ENCODE assay signal across 14 cellular contexts in the genomic region with DNA sequence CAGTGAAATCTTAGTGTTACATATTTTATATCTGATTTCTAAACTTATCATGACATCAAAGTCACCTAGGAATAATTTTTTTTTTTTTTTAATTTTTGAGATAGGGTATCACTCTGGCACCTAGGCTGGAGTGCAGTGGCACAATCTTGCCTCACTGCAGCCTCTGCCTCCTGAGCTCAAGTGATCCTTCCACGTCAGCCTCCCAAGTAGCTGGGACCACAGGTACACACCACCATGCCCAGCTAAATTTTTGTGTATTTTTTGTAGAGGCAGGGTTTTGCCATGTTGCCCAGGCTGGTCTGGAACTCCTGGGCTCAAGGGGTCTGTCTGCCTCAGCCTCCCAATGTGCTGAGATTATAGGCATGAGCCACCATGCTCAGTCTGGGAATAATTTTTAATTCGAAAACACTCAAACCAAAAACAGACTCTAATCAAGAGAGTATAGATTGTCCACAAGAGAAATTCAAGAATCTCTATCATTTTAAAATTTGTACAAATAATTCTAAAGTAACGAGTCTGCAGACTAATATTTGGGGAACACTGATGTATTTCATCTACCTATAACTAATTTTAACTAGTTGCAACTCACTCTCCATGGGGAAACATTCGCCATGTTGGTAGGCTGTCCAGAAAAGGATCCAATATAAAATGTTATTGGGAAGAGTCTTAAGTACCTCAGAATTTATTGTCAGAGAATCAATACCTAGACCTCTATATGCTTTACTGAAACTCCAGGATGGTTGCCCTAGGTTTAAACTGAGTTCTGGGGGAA. TPM values are rescaled to one million over a fixed set of nuclear protein-coding genes. Genes with fewer than 3 reads are reported as not detected.
A peak's percentile ranks its signal among the peaks of the same experiment; 100 is the strongest.
DNase-seq lines count a peak whose midpoint lies in the region; ATAC-seq and TF ChIP-seq lines count a peak whose summit lies in the region.
"Had no signal": no experiment of that assay in that cellular context is flagged by ENCODE, and none has a peak within 500 bp of the region (broad histone marks: within the 10 kb centered on the region; RNA-seq: fewer than 3 reads in every experiment).

No MANE protein-coding gene starts in this region.

- H2BK15ac ChIP-seq in IMR-90 (ENCODE audit: low read depth, low read length) = peak overlapping the region; percentile 88; the same call in 2 of the 3 replicates
- H2BK15ac ChIP-seq in mesendoderm (replicated peaks; ENCODE audit: low read depth) = no peak overlapping the region

- H3K79me2 ChIP-seq in mesendoderm (ENCODE audit: control insufficient read depth, insufficient read depth, low read length) = peaks cover 25% of the 10 kb centered on the region

- H3K4me3 Mint-ChIP-seq in brain = peak overlapping the region; percentile 28 to 94 (median 74)
- no peak overlapping the region for H3K4me3 Mint-ChIP-seq in natural killer cell treated with Interleukin-12 subunit alpha and Interleukin-12 subunit beta and Interleukin-15 and Interleukin-18, amount 100 ng/mL, for 72 hours
- H3K4me3 Mint-ChIP-seq: activated naive CD8-positive, alpha-beta T cell treated with anti-CD3 and anti-CD28 coated beads for 36 hours had no signal

- dilution Hi-C loops in IMR-90 (cut with HindIII; ENCODE audit: low sequenced_read_pairs, unreplicated experiment) = no loop called here

- no peak for TF ChIP-seq RAD21 in IMR-90 (IDR thresholded peaks at IDR 0.05; ENCODE audit: low read length)

- peak overlapping the region; percentile 64 to 81 for H4K8ac ChIP-seq in IMR-90 (ENCODE audit: low read depth in 2 of 2, low read length in 2 of 2)
- H4K8ac ChIP-seq in mesendoderm (ENCODE audit: low read depth, low read length) = no peak overlapping the region

- ATAC-seq in IMR-90 (ENCODE audit: low read depth) (no peak), GM19467 (IDR thresholded peaks at IDR 0.05; ENCODE audit: unreplicated experiment) (no peak)
- ATAC-seq in natural killer cell treated with Interleukin-12 subunit alpha and Interleukin-12 subunit beta and Interleukin-15 and Interleukin-18, amount 100 ng/mL, for 72 hours = no peak

- peak overlapping the region in 7 of 11 experiments; percentile 8 to 96 (median 85); a peak in 10 of 22 replicates for H3K4me2 ChIP-seq in BLaER1 treated with 17β-estradiol and CSF1 and Interleukin-3, amounts not matched to agents 10 nM and 100 nM
- peak overlapping the region; percentile 85 for H3K4me2 ChIP-seq in IMR-90 (ENCODE audit: low read depth, low read length)
- no peak overlapping the region for H3K4me2 ChIP-seq in mesendoderm (ENCODE audit: low read length)

- H3K27me3 Mint-ChIP-seq in brain = no peaks in the 10 kb centered on the region
- no peaks in the 10 kb centered on the region for H3K27me3 Mint-ChIP-seq in natural killer cell treated with Interleukin-12 subunit alpha and Interleukin-12 subunit beta and Interleukin-15 and Interleukin-18, amount 100 ng/mL, for 72 hours

- H3K79me1 ChIP-seq in IMR-90 (ENCODE audit: low read depth in 1 of 2, low read length in 2 of 2) = peaks cover 2 to 27% of the 10 kb centered on the region in 2 experiments
- peaks cover 1% of the 10 kb centered on the region for H3K79me1 ChIP-seq in mesendoderm (ENCODE audit: low read length)

- in situ Hi-C loops in IMR-90 (cut with MboI; ENCODE audit: low sequenced_read_pairs) = no loop called here

- H3K18ac ChIP-seq in IMR-90 (ENCODE audit: low read depth, low read length) = peak overlapping the region; percentile 94
- H3K18ac ChIP-seq in mesendoderm (ENCODE audit: low read length) = no peak overlapping the region

- H3K14ac ChIP-seq in IMR-90 (replicated peaks; ENCODE audit: low read depth, low read length) = peak overlapping the region; percentile 68

- WGBS in IMR-90 (ENCODE audit: extremely low coverage in 2 of 2, insufficient read length in 1 of 2), 2 experiments = no CpG with 5 or more reads among the region's 4 CpGs
- no CpG with 5 or more reads among the region's 4 CpGs for WGBS in mesendoderm (ENCODE audit: extremely low coverage, insufficient coverage, low lambda C conversion rate)

- TF ChIP-seq POLR2A in IMR-90 (IDR thresholded peaks at IDR 0.05; ENCODE audit: low read depth, low read length) = no peak

- no peaks in the 10 kb centered on the region for H3K9me3 ChIP-seq in BLaER1 treated with 17β-estradiol and CSF1 and Interleukin-3, amounts not matched to agents 10 nM and 100 nM (replicated peaks in 1 of 11)
- H3K9me3 ChIP-seq in IMR-90 (ENCODE audit: control insufficient read depth, insufficient read depth, low read length) = no peaks in the 10 kb centered on the region; the same call in 1 of the 2 replicates

- H3K23ac ChIP-seq in IMR-90 (ENCODE audit: low read depth, low read length) (peak overlapping the region; percentile 54; the same call in 1 of the 2 replicates), mesendoderm (ENCODE audit: low read length) (no peak overlapping the region)

- peak overlapping the region; percentile 82 for H2BK120ac ChIP-seq in IMR-90 (ENCODE audit: low read depth, low read length)
- no peak overlapping the region for H2BK120ac ChIP-seq in mesendoderm (ENCODE audit: low read depth, low read length)

- TF ChIP-seq CTCF in IMR-90 (conservative IDR thresholded peaks at IDR 0.05; ENCODE audit: low read depth, low read length) = no peak
- TF ChIP-seq CTCF in brain (conservative IDR thresholded peaks at IDR 0.05) = no peak

- peaks cover 9% of the 10 kb centered on the region for H3K36me3 Mint-ChIP-seq in brain
- H3K36me3 Mint-ChIP-seq in natural killer cell treated with Interleukin-12 subunit alpha and Interleukin-12 subunit beta and Interleukin-15 and Interleukin-18, amount 100 ng/mL, for 72 hours = peaks cover 6% of the 10 kb centered on the region

- H3K9ac ChIP-seq in BLaER1 treated with 17β-estradiol and CSF1 and Interleukin-3, amounts not matched to agents 10 nM and 100 nM = no peak overlapping the region
- H3K9ac ChIP-seq in IMR-90 (ENCODE audit: low read depth, low read length) = peak overlapping the region; percentile 60; the same call in 1 of the 2 replicates
- H3K9ac ChIP-seq in mesendoderm (ENCODE audit: low read length) = no peak overlapping the region

- H3K27me3 ChIP-seq in BLaER1 treated with 17β-estradiol and CSF1 and Interleukin-3, amounts not matched to agents 10 nM and 100 nM = no peaks in the 10 kb centered on the region
- no peaks in the 10 kb centered on the region for H3K27me3 ChIP-seq in IMR-90 (ENCODE audit: control insufficient read depth, insufficient read depth, low read length)
- no peaks in the 10 kb centered on the region for H3K27me3 ChIP-seq in mesendoderm (ENCODE audit: insufficient read depth, low read length, poor library complexity)

- H2AK9ac ChIP-seq in IMR-90 (replicated peaks; ENCODE audit: low read depth, low read length, poor library complexity) = no peak overlapping the region

- H3K4me3 ChIP-seq in BLaER1 treated with 17β-estradiol and CSF1 and Interleukin-3, amounts not matched to agents 10 nM and 100 nM = peak overlapping the region in 1 of 10 experiments; percentile 50; a peak in 2 of 20 replicates
- H3K4me3 ChIP-seq in IMR-90 (ENCODE audit: insufficient read depth, low read depth, low read length) = peak overlapping the region; percentile 75
- no peak overlapping the region for H3K4me3 ChIP-seq in mesendoderm (ENCODE audit: low read length)

- peaks cover 16 to 60% (median 28%) of the 10 kb centered on the region in 10 experiments for H3K4me1 ChIP-seq in BLaER1 treated with 17β-estradiol and CSF1 and Interleukin-3, amounts not matched to agents 10 nM and 100 nM
- H3K4me1 ChIP-seq in IMR-90 (ENCODE audit: control insufficient read depth, insufficient read depth, low read length) = peaks cover 5% of the 10 kb centered on the region
- H3K4me1 ChIP-seq in mesendoderm (ENCODE audit: control insufficient read depth, low read depth, low read length) = no peaks in the 10 kb centered on the region

- H3K4me1 Mint-ChIP-seq in brain = peaks cover 47% of the 10 kb centered on the region
- H3K4me1 Mint-ChIP-seq in natural killer cell treated with Interleukin-12 subunit alpha and Interleukin-12 subunit beta and Interleukin-15 and Interleukin-18, amount 100 ng/mL, for 72 hours (ENCODE audit: low read depth in 2 of 2) = peaks cover 8 to 17% of the 10 kb centered on the region in 2 donors

- H4K91ac ChIP-seq in IMR-90 (ENCODE audit: insufficient read depth, low read depth, low read length) = peak overlapping the region; percentile 66

- CTCF ChIA-PET in IMR-90 (lab: Yijun Ruan, JAX) = no interaction called here

- intact Hi-C loops in IMR-90 (cut with micrococcal nuclease) = no loop called here

- POLR2A ChIA-PET in IMR-90 (lab: Charles Lee; ENCODE audit: unreplicated experiment) = interaction anchor here (0.6 to 0.7 kb wide), 2 partner anchors 36 to 40 kb away, joined by 3 to 5 read pairs; no protein-coding TSS in a partner anchor

- H3K56ac ChIP-seq in IMR-90 (ENCODE audit: extremely low read depth, insufficient read depth, low read length) (peak overlapping the region; percentile 80; the same call in 1 of the 2 replicates), mesendoderm (ENCODE audit: low read length) (peak overlapping the region; percentile 26)

- no peak overlapping the region for H2AFZ ChIP-seq in IMR-90 (replicated peaks; ENCODE audit: low read length, poor library complexity)

- H3K36me3 ChIP-seq in BLaER1 treated with 17β-estradiol and CSF1 and Interleukin-3, amounts not matched to agents 10 nM and 100 nM = peaks cover 0 to 2% (median 0%) of the 10 kb centered on the region in 11 experiments; a peak in 1 of 22 replicates
- peaks cover 3% of the 10 kb centered on the region for H3K36me3 ChIP-seq in IMR-90 (ENCODE audit: control insufficient read depth, insufficient read depth, low read length)
- no peaks in the 10 kb centered on the region for H3K36me3 ChIP-seq in mesendoderm (ENCODE audit: control insufficient read depth, insufficient read depth, low read length)
- H3K36me3 ChIP-seq: WERI-Rb-1 had no signal

- H2BK20ac ChIP-seq in IMR-90 (ENCODE audit: low read depth, low read length) = peak overlapping the region; percentile 83

- DNase-seq in IMR-90 = no peak
- DNase-seq in mesendoderm = no peak
- no peak for DNase-seq in NCI-H82 (lab: John Stamatoyannopoulos, UW)
- DNase-seq in natural killer cell treated with Interleukin-12 subunit alpha and Interleukin-12 subunit beta and Interleukin-15 and Interleukin-18, amount 100 ng/mL, for 72 hours (ENCODE audit: low spot score) = no peak
- no peak for DNase-seq in NCI-H2171 treated with DMSO at 0.1 percent for 48 hours (lab: John Stamatoyannopoulos, UW)
- DNase-seq: activated naive CD8-positive, alpha-beta T cell treated with anti-CD3 and anti-CD28 coated beads for 36 hours; kidney; stimulated activated CD4-positive, alpha-beta T cell treated with anti-CD3 and anti-CD28 coated beads, Interleukin-4, amount 100 ng/mL, for 24 hours; stimulated activated naive CD4-positive, alpha-beta T cell; WERI-Rb-1 had no signal

- H2BK5ac ChIP-seq in IMR-90 (ENCODE audit: low read depth, low read length, poor library complexity, severe bottlenecking) (peak overlapping the region; percentile 93), mesendoderm (ENCODE audit: low read length) (no peak overlapping the region)

- H4K5ac ChIP-seq in IMR-90 (ENCODE audit: low read depth, low read length) (peak overlapping the region; percentile 89), mesendoderm (ENCODE audit: low read length) (no peak overlapping the region)

- no TSS peak for BruUV-seq in IMR-90 (replicated peaks; lab: Mats Ljungman, UMichigan)

- peak overlapping the region; percentile 74 for H3K4ac ChIP-seq in IMR-90 (ENCODE audit: low read depth, low read length)
- H3K4ac ChIP-seq in mesendoderm (ENCODE audit: low read depth, low read length) = no peak overlapping the region

- no peaks in the 10 kb centered on the region for H4K20me1 ChIP-seq in BLaER1 treated with 17β-estradiol and CSF1 and Interleukin-3, amounts not matched to agents 10 nM and 100 nM
- H4K20me1 ChIP-seq in IMR-90 (ENCODE audit: insufficient read depth, low read length) = no peaks in the 10 kb centered on the region

- peak overlapping the region in 2 of 5 experiments; percentile 40 to 52 for H3K27ac Mint-ChIP-seq in brain
- H3K27ac Mint-ChIP-seq in natural killer cell treated with Interleukin-12 subunit alpha and Interleukin-12 subunit beta and Interleukin-15 and Interleukin-18, amount 100 ng/mL, for 72 hours = no peak overlapping the region
- H3K27ac Mint-ChIP-seq: activated naive CD8-positive, alpha-beta T cell treated with anti-CD3 and anti-CD28 coated beads for 36 hours had no signal

- H3K27ac ChIP-seq in BLaER1 treated with 17β-estradiol and CSF1 and Interleukin-3, amounts not matched to agents 10 nM and 100 nM = no peak overlapping the region; a peak in 1 of 22 replicates
- H3K27ac ChIP-seq in IMR-90 (ENCODE audit: insufficient read depth, low read length) (peak overlapping the region; percentile 69), mesendoderm (ENCODE audit: low read depth, low read length) (no peak overlapping the region)
- H3K27ac ChIP-seq: C4-2B, WERI-Rb-1 had no signal

- peak overlapping the region; percentile 97 for H2AK5ac ChIP-seq in IMR-90 (ENCODE audit: low read depth, low read length)
- H2AK5ac ChIP-seq in mesendoderm (ENCODE audit: low read length) = no peak overlapping the region

- H3K9me3 Mint-ChIP-seq in brain = peaks cover 0 to 14% (median 3%) of the 10 kb centered on the region in 5 experiments
- H3K9me3 Mint-ChIP-seq in natural killer cell treated with Interleukin-12 subunit alpha and Interleukin-12 subunit beta and Interleukin-15 and Interleukin-18, amount 100 ng/mL, for 72 hours = peaks cover 3% of the 10 kb centered on the region
- H3K9me3 Mint-ChIP-seq: activated naive CD8-positive, alpha-beta T cell treated with anti-CD3 and anti-CD28 coated beads for 36 hours had no signal

- H3K9me1 ChIP-seq in IMR-90 (ENCODE audit: insufficient read depth, low read length) = peaks cover 3% of the 10 kb centered on the region

RNA-seq across cellular contexts. Expression of a gene that starts 3.4 kb away (rescaled TPM):
- total RNA-seq in IMR-90 (2012; rRNA removed) = 24.7 and 35.6 TPM in 2 replicates
- polyA plus RNA-seq in IMR-90 (2012; rRNA removed) (5.6 and 8.3 TPM in 2 replicates), brain (ENCODE audit: insufficient read depth, low read depth, low replicate concordance) (1.5 TPM)
- polyA plus RNA-seq in IMR-90 (2012; cell fraction: cytosol; rRNA removed) = 1.1 and 1.5 TPM in 2 replicates
- polyA plus RNA-seq in IMR-90 (2012; cell fraction: nucleus; rRNA removed; ENCODE audit: low replicate concordance) = 1.2 and 14.0 TPM in 2 replicates
- polyA plus RNA-seq in mesendoderm (2013, experiment 1 of 2) = 23.6 TPM
- 23.4 TPM for polyA plus RNA-seq in mesendoderm (2013, experiment 2 of 2)
- 1 to 10 TPM; 7.6 to 9.1 TPM for total RNA-seq in natural killer cell treated with Interleukin-12 subunit alpha and Interleukin-12 subunit beta and Interleukin-15 and Interleukin-18, amount 100 ng/mL, for 72 hours
